Comparison of ENCODE assay signal across 1 cellular context in genomic region chr6:26116267-26116666, GRCh38.
TF ChIP-seq lines count a peak whose summit lies in the region.

No MANE protein-coding gene starts in this region.

TF ChIP-seq in HepG2, 621 proteins besides CTCF, POLR2A, EP300 and RAD21 (continued from another document):
- TF ChIP-seq ATF2 (CRISPR knock-in tag; IDR thresholded peaks at IDR 0.05) (no peak), ZNF552 (CRISPR knock-in tag; IDR thresholded peaks at IDR 0.05; ENCODE audit: borderline replicate concordance) (no peak), CEBPB (IDR thresholded peaks at IDR 0.05; ENCODE audit: borderline replicate concordance, low read depth, low read length) (peak; percentile 39; the same call in 1 of the 2 replicates)
